ENCODE assay signal across 1 cellular context in genomic region chr5:37370864-37371726, GRCh38.
TF ChIP-seq lines count a peak whose summit lies in the region.

Gene NUP155, minus strand, starts transcription at chr5:37371106. Its CDS starts 129 bp downstream, at chr5:37370977.

TF ChIP-seq in HepG2, 621 proteins besides CTCF, POLR2A, EP300 and RAD21 (continued from another document and continues in another):
- TF ChIP-seq SNAPC4 (CRISPR knock-in tag; IDR thresholded peaks at IDR 0.05) (no peak), EZH2 (conservative IDR thresholded peaks at IDR 0.05; ENCODE audit: low read depth, low read length) (no peak), ZSCAN21 (CRISPR knock-in tag; IDR thresholded peaks at IDR 0.05; ENCODE audit: borderline replicate concordance) (no peak), UBTF (CRISPR knock-in tag; IDR thresholded peaks at IDR 0.05) (no peak), RXRB (CRISPR knock-in tag; IDR thresholded peaks at IDR 0.05; ENCODE audit: borderline replicate concordance) (no peak), GZF1 (CRISPR knock-in tag; IDR thresholded peaks at IDR 0.05) (no peak), HOXA3 (CRISPR knock-in tag; IDR thresholded peaks at IDR 0.05) (peak; percentile 94), ZNF749 (CRISPR knock-in tag; IDR thresholded peaks at IDR 0.05; ENCODE audit: borderline replicate concordance) (no peak), JDP2 (CRISPR knock-in tag; IDR thresholded peaks at IDR 0.05; ENCODE audit: borderline replicate concordance) (no peak), MLLT10 (CRISPR knock-in tag; IDR thresholded peaks at IDR 0.05) (no peak), ZNF180 (CRISPR knock-in tag; IDR thresholded peaks at IDR 0.05; ENCODE audit: borderline replicate concordance, low read depth) (no peak), ZNF296 (CRISPR knock-in tag; conservative IDR thresholded peaks at IDR 0.05) (no peak), SMARCC2 (IDR thresholded peaks at IDR 0.05) (no peak), ZSCAN9 (CRISPR knock-in tag; IDR thresholded peaks at IDR 0.05; ENCODE audit: borderline replicate concordance) (0 out of 2 replicates have a peak, but pooled peaks have one; percentile 48), ZFP82 (CRISPR knock-in tag; IDR thresholded peaks at IDR 0.05; ENCODE audit: borderline replicate concordance) (no peak), GMEB2 (CRISPR knock-in tag; IDR thresholded peaks at IDR 0.05; ENCODE audit: low read depth) (0 out of 2 replicates have a peak, but pooled peaks have one; percentile 35), SMAD9 (CRISPR knock-in tag; IDR thresholded peaks at IDR 0.05) (no peak), TRIM24 (CRISPR knock-in tag; IDR thresholded peaks at IDR 0.05) (no peak), ZNF572 (CRISPR knock-in tag; IDR thresholded peaks at IDR 0.05) (no peak), ATF4 (CRISPR knock-in tag; IDR thresholded peaks at IDR 0.05) (no peak), ZKSCAN5 (CRISPR knock-in tag; IDR thresholded peaks at IDR 0.05) (no peak), MAFF (IDR thresholded peaks at IDR 0.05; ENCODE audit: low read depth, low read length) (no peak), ZNF251 (CRISPR knock-in tag; IDR thresholded peaks at IDR 0.05) (no peak), CHD2 (IDR thresholded peaks at IDR 0.05; ENCODE audit: low read depth, low read length) (no peak), ZNF891 (CRISPR knock-in tag; IDR thresholded peaks at IDR 0.05) (peak; percentile 84; the same call in 1 of the 2 replicates), ZNF562 (CRISPR knock-in tag; IDR thresholded peaks at IDR 0.05; ENCODE audit: borderline replicate concordance) (no peak), NAIF1 (CRISPR knock-in tag; IDR thresholded peaks at IDR 0.05; ENCODE audit: borderline replicate concordance) (peak; percentile 39; the same call in 1 of the 2 replicates), CREB3 (CRISPR knock-in tag; IDR thresholded peaks at IDR 0.05) (no peak), SMAD3 (CRISPR knock-in tag; IDR thresholded peaks at IDR 0.05) (peak; percentile 36; the same call in 1 of the 2 replicates), HMG20B (CRISPR knock-in tag; conservative IDR thresholded peaks at IDR 0.05) (no peak), DDIT3 (CRISPR knock-in tag; IDR thresholded peaks at IDR 0.05) (no peak), NFRKB (IDR thresholded peaks at IDR 0.05) (no peak), MZF1 (CRISPR knock-in tag; IDR thresholded peaks at IDR 0.05; ENCODE audit: borderline replicate concordance) (no peak), POLR2AphosphoS2 (IDR thresholded peaks at IDR 0.05; ENCODE audit: low read depth, low read length) (no peak), ZC3H13 (CRISPR knock-in tag; IDR thresholded peaks at IDR 0.05) (no peak), SOX5 (CRISPR knock-in tag; IDR thresholded peaks at IDR 0.05; ENCODE audit: borderline replicate concordance) (0 out of 2 replicates have a peak, but pooled peaks have one; percentile 27), GATA4 (IDR thresholded peaks at IDR 0.05; ENCODE audit: borderline replicate concordance, low read depth) (no peak; the same call in 1 of the 2 replicates), NR2F1 (CRISPR knock-in tag; IDR thresholded peaks at IDR 0.05) (no peak), ZBTB20 (CRISPR knock-in tag; IDR thresholded peaks at IDR 0.05; ENCODE audit: borderline replicate concordance, low read depth) (no peak), RORA (CRISPR knock-in tag; IDR thresholded peaks at IDR 0.05) (no peak), NCOA2 (CRISPR knock-in tag; IDR thresholded peaks at IDR 0.05) (no peak; the same call in 1 of the 2 replicates), TEAD2 (CRISPR knock-in tag; IDR thresholded peaks at IDR 0.05) (no peak), ZNF335 (CRISPR knock-in tag; IDR thresholded peaks at IDR 0.05) (no peak), HNRNPK (IDR thresholded peaks at IDR 0.05; ENCODE audit: low read depth, low read length, poor library complexity, severe bottlenecking) (peak; percentile 95), ZNF44 (CRISPR knock-in tag; IDR thresholded peaks at IDR 0.05) (no peak), CEBPB (IDR thresholded peaks at IDR 0.05; ENCODE audit: borderline replicate concordance, low read depth, low read length) (no peak), MLX (CRISPR knock-in tag; IDR thresholded peaks at IDR 0.05) (no peak), MXD1 (CRISPR knock-in tag; IDR thresholded peaks at IDR 0.05) (peak; percentile 21; the same call in 1 of the 2 replicates), ZNF136 (CRISPR knock-in tag; IDR thresholded peaks at IDR 0.05; ENCODE audit: low read depth) (no peak), GRHL1 (CRISPR knock-in tag; conservative IDR thresholded peaks at IDR 0.05) (no peak), MEIS2 (CRISPR knock-in tag; IDR thresholded peaks at IDR 0.05) (no peak), KAT7 (CRISPR knock-in tag; IDR thresholded peaks at IDR 0.05; ENCODE audit: borderline replicate concordance) (0 out of 2 replicates have a peak, but pooled peaks have one; percentile 33), GFI1 (CRISPR knock-in tag; IDR thresholded peaks at IDR 0.05; ENCODE audit: borderline replicate concordance) (peak; percentile 60; the same call in 1 of the 2 replicates), ZNF768 (CRISPR knock-in tag; IDR thresholded peaks at IDR 0.05) (peak; percentile 35; the same call in 1 of the 2 replicates), BRD4 (CRISPR knock-in tag; IDR thresholded peaks at IDR 0.05) (no peak), ZNF567 (CRISPR knock-in tag; IDR thresholded peaks at IDR 0.05; ENCODE audit: borderline replicate concordance) (no peak), ZNF773 (CRISPR knock-in tag; IDR thresholded peaks at IDR 0.05; ENCODE audit: borderline replicate concordance) (no peak), HMGA1 (CRISPR knock-in tag; conservative IDR thresholded peaks at IDR 0.05) (no peak), E2F2 (CRISPR knock-in tag; IDR thresholded peaks at IDR 0.05; ENCODE audit: borderline replicate concordance) (peak; percentile 95; the same call in 1 of the 2 replicates), ZNF598 (CRISPR knock-in tag; IDR thresholded peaks at IDR 0.05; ENCODE audit: borderline replicate concordance) (peak; percentile 84; the same call in 1 of the 2 replicates), ZNF570 (CRISPR knock-in tag; IDR thresholded peaks at IDR 0.05; ENCODE audit: borderline replicate concordance) (no peak)
